In genomic region chr13:102800145-102801041, GRCh38 we compare ENCODE assay signal across 1 cellular context.
A peak's percentile ranks its signal among the peaks of the same experiment; 100 is the strongest.
TF ChIP-seq lines count a peak whose summit lies in the region.

No MANE protein-coding gene starts in this region.

TF ChIP-seq in HepG2, 621 proteins besides CTCF, POLR2A, EP300 and RAD21 (continued from another document and continues in another):
- TF ChIP-seq MTERF4 (CRISPR knock-in tag; IDR thresholded peaks at IDR 0.05) (peak; percentile 84), ETS1 (CRISPR knock-in tag; IDR thresholded peaks at IDR 0.05) (no peak), TCF7L2 (IDR thresholded peaks at IDR 0.05; ENCODE audit: low read depth, low read length) (no peak), POLR2G (IDR thresholded peaks at IDR 0.05; ENCODE audit: low read depth, low read length) (peak; percentile 78), TFDP2 (CRISPR knock-in tag; IDR thresholded peaks at IDR 0.05) (0 out of 2 replicates have a peak, but pooled peaks have one; percentile 35), ZNF792 (CRISPR knock-in tag; IDR thresholded peaks at IDR 0.05) (0 out of 2 replicates have a peak, but pooled peaks have one; percentile 29), ZNF761 (CRISPR knock-in tag; conservative IDR thresholded peaks at IDR 0.05) (0 out of 2 replicates have a peak, but pooled peaks have one; percentile 41), ZNF326 (CRISPR knock-in tag; IDR thresholded peaks at IDR 0.05; ENCODE audit: borderline replicate concordance) (no peak), SOX13 (IDR thresholded peaks at IDR 0.05) (no peak), SOX13 (CRISPR knock-in tag; conservative IDR thresholded peaks at IDR 0.05 in 1 of 2, IDR thresholded peaks at IDR 0.05 in 1 of 2) (peak in 1 of 2 experiments; percentile 5; a peak in 1 of 4 replicates), UBTF (CRISPR knock-in tag; IDR thresholded peaks at IDR 0.05) (peak; percentile 99), ZNF773 (CRISPR knock-in tag; IDR thresholded peaks at IDR 0.05; ENCODE audit: borderline replicate concordance) (no peak), GATAD2A (CRISPR knock-in tag; IDR thresholded peaks at IDR 0.05) (0 out of 2 replicates have a peak, but pooled peaks have one; percentile 21), ZNF800 (CRISPR knock-in tag; IDR thresholded peaks at IDR 0.05) (peak; percentile 91), ZNF367 (CRISPR knock-in tag; IDR thresholded peaks at IDR 0.05; ENCODE audit: borderline replicate concordance) (0 out of 2 replicates have a peak, but pooled peaks have one; percentile 44), ZNF318 (CRISPR knock-in tag; IDR thresholded peaks at IDR 0.05) (no peak), HOXA9 (CRISPR knock-in tag; IDR thresholded peaks at IDR 0.05; ENCODE audit: borderline replicate concordance) (peak; percentile 18; the same call in 1 of the 2 replicates), MIXL1 (CRISPR knock-in tag; IDR thresholded peaks at IDR 0.05) (0 out of 2 replicates have a peak, but pooled peaks have one; percentile 38), ZBTB10 (CRISPR knock-in tag; IDR thresholded peaks at IDR 0.05; ENCODE audit: borderline replicate concordance) (peak; percentile 64; the same call in 1 of the 2 replicates), ZNF790 (CRISPR knock-in tag; IDR thresholded peaks at IDR 0.05; ENCODE audit: borderline replicate concordance) (no peak), ZNF20 (CRISPR knock-in tag; IDR thresholded peaks at IDR 0.05) (no peak), ZNF614 (CRISPR knock-in tag; IDR thresholded peaks at IDR 0.05; ENCODE audit: borderline replicate concordance) (peak; percentile 65; the same call in 1 of the 2 replicates), ZNF574 (CRISPR knock-in tag; IDR thresholded peaks at IDR 0.05) (peak; percentile 83), ZFP90 (CRISPR knock-in tag; IDR thresholded peaks at IDR 0.05; ENCODE audit: borderline replicate concordance) (peak; percentile 59; the same call in 1 of the 2 replicates), ZNF234 (CRISPR knock-in tag; conservative IDR thresholded peaks at IDR 0.05) (0 out of 2 replicates have a peak, but pooled peaks have one; percentile 17), CENPX (CRISPR knock-in tag; IDR thresholded peaks at IDR 0.05) (no peak), ZBTB38 (CRISPR knock-in tag; IDR thresholded peaks at IDR 0.05) (peak; percentile 21; the same call in 1 of the 2 replicates), PHF20 (CRISPR knock-in tag; IDR thresholded peaks at IDR 0.05) (peak; percentile 49), ISL2 (CRISPR knock-in tag; IDR thresholded peaks at IDR 0.05) (peak; percentile 41; the same call in 1 of the 2 replicates), NCOA1 (CRISPR knock-in tag; IDR thresholded peaks at IDR 0.05) (peak; percentile 69; the same call in 1 of the 2 replicates), SMAD3 (CRISPR knock-in tag; IDR thresholded peaks at IDR 0.05) (no peak), REPIN1 (CRISPR knock-in tag; IDR thresholded peaks at IDR 0.05; ENCODE audit: borderline replicate concordance, low read depth) (peak; percentile 79; the same call in 1 of the 2 replicates), YEATS2 (CRISPR knock-in tag; IDR thresholded peaks at IDR 0.05; ENCODE audit: borderline replicate concordance) (peak; percentile 40; the same call in 1 of the 2 replicates), FOXA3 (CRISPR knock-in tag; IDR thresholded peaks at IDR 0.05) (no peak)
